ENCODE assay signal across 10 cellular contexts in genomic region chr2:96233880-96234316, GRCh38. TPM values are rescaled to one million over a fixed set of nuclear protein-coding genes. Genes with fewer than 3 reads are reported as not detected.
A peak's percentile ranks its signal among the peaks of the same experiment; 100 is the strongest.
DNase-seq lines count a peak whose midpoint lies in the region; ATAC-seq and TF ChIP-seq lines count a peak whose summit lies in the region.
"Had no signal": no experiment of that assay in that cellular context is flagged by ENCODE, and none has a peak within 500 bp of the region (broad histone marks: within the 10 kb centered on the region; RNA-seq: fewer than 3 reads in every experiment).

No MANE protein-coding gene starts in this region.

- H3K27ac ChIP-seq in OCI-LY7 (ENCODE audit: low read depth, low read length, poor library complexity, severe bottlenecking), result peak overlapping the region; percentile 74

- H2AFZ ChIP-seq in OCI-LY7 (ENCODE audit: low read length), result peak overlapping the region; percentile 59; the same call in 1 of the 2 replicates

- CTCF ChIA-PET in OCI-LY7 (lab: Charles Lee; ENCODE audit: unreplicated experiment) (interaction anchor here (1.1 to 1.8 kb wide), 5 partner anchors 11 to 96 kb away, joined by 3 to 6 read pairs (median 4); partner anchors contain the start of gene ASTL), MCF 10A (lab: Yijun Ruan, JAX) (interaction anchor here (0.5 kb wide), 1 partner anchor 601 kb away, joined by 6 read pairs; no protein-coding TSS in a partner anchor), WTC11 (lab: Charles Lee) (interaction anchor here (1.3 to 2.1 kb wide), 4 partner anchors 59 to 117 kb away, joined by 4 to 7 read pairs (median 4); partner anchors contain the start of gene ASTL)

- no peaks in the 10 kb centered on the region for H4K20me1 ChIP-seq in OCI-LY7 (ENCODE audit: insufficient read depth, low read length)

- TF ChIP-seq CTCF in GM12874 (IDR thresholded peaks at IDR 0.05; ENCODE audit: insufficient read depth, low read depth, low read length), result peak; percentile 42
- TF ChIP-seq CTCF in OCI-LY7 (conservative IDR thresholded peaks at IDR 0.05; ENCODE audit: low read length), result peak; percentile 74
- TF ChIP-seq CTCF in MCF 10A (IDR thresholded peaks at IDR 0.05; ENCODE audit: unreplicated experiment), result no peak
- TF ChIP-seq CTCF in WTC11 (IDR thresholded peaks at IDR 0.05), result no peak

- H3K27ac Mint-ChIP-seq in MCF 10A (ENCODE audit: low read depth, unreplicated experiment), result no peak overlapping the region
- H3K27ac Mint-ChIP-seq in WTC11, result no peak overlapping the region
- H3K27ac Mint-ChIP-seq: mesothelial cell of epicardium had no signal

- H3K27me3 Mint-ChIP-seq in MCF 10A (ENCODE audit: insufficient read depth, unreplicated experiment) (no peaks in the 10 kb centered on the region), WTC11 (ENCODE audit: low read depth) (no peaks in the 10 kb centered on the region)

- H3K79me2 ChIP-seq in OCI-LY7 (ENCODE audit: insufficient read depth, low read depth, low read length), result no peaks in the 10 kb centered on the region

- DNase-seq in OCI-LY7 (ENCODE audit: low spot score) (peak; percentile 84), Ammon's horn (ENCODE audit: low spot score) (no peak), MCF 10A (ENCODE audit: unreplicated experiment) (no peak), WTC11 (ENCODE audit: low spot score) (no peak), Right ventricle myocardium inferior (ENCODE audit: missing footprints) (no peak)
- DNase-seq: NCI-H524 treated with DMSO at 0.1 percent for 48 hours had no signal

- intact Hi-C loops in OCI-LY7 (cut with micrococcal nuclease; ENCODE audit: unreplicated experiment) (loop anchor here (2.0 kb wide), 1 partner anchor 25 kb away; the partner anchor contains the start of gene STARD7), MCF 10A (cut with micrococcal nuclease) (no loop called here), Right ventricle myocardium inferior (cut with DNase I) (no loop called here)

- no peaks in the 10 kb centered on the region for H3K9me3 ChIP-seq in OCI-LY7 (ENCODE audit: low read length)

- H3K36me3 ChIP-seq in OCI-LY7 (ENCODE audit: insufficient read depth, low read length), result no peaks in the 10 kb centered on the region

- H3K4me1 Mint-ChIP-seq in MCF 10A (ENCODE audit: insufficient read depth, unreplicated experiment), result no peaks in the 10 kb centered on the region
- peaks cover 5% of the 10 kb centered on the region; the same call in 1 of the 2 replicates for H3K4me1 Mint-ChIP-seq in WTC11
- H3K4me1 Mint-ChIP-seq: mesothelial cell of epicardium had no signal

- POLR2A ChIA-PET in OCI-LY7 (lab: Charles Lee) (interaction anchor here (0.8 to 2.8 kb wide), 13 partner anchors 8 to 53 kb away, joined by 3 to 25 read pairs (median 5); partner anchors contain the start of gene STARD7), MCF 10A (lab: Yijun Ruan, JAX) (interaction anchor here (0.7 to 2.6 kb wide), 3 partner anchors 15 to 187 kb away, joined by 3 to 14 read pairs (median 3); partner anchors contain the start of gene STARD7), WTC11 (lab: Charles Lee) (interaction anchor here (0.5 kb wide), 1 partner anchor 302 kb away, joined by 3 read pairs; no protein-coding TSS in a partner anchor)

- peak; percentile 82 for ATAC-seq in GM19467 (IDR thresholded peaks at IDR 0.05; ENCODE audit: unreplicated experiment)
- ATAC-seq in HG03097 (IDR thresholded peaks at IDR 0.05; ENCODE audit: low FRiP score, unreplicated experiment), result peak; percentile 72
- ATAC-seq in WTC11, result no peak
- no peak for ATAC-seq in Right ventricle myocardium inferior

- H3K4me1 ChIP-seq in OCI-LY7 (ENCODE audit: insufficient read depth, low read length, poor library complexity, severe bottlenecking), result peaks cover 28% of the 10 kb centered on the region

- BruUV-seq in OCI-LY7 (replicated peaks; lab: Mats Ljungman, UMichigan) (no TSS peak), MCF 10A (replicated peaks; lab: Mats Ljungman, UMichigan) (no TSS peak)

- H3K9me3 Mint-ChIP-seq in MCF 10A (ENCODE audit: unreplicated experiment) (no peaks in the 10 kb centered on the region), WTC11 (no peaks in the 10 kb centered on the region)
- H3K9me3 Mint-ChIP-seq: mesothelial cell of epicardium had no signal

- H3K4me3 Mint-ChIP-seq in MCF 10A (ENCODE audit: unreplicated experiment) (no peak overlapping the region), WTC11 (no peak overlapping the region)
- H3K4me3 Mint-ChIP-seq: mesothelial cell of epicardium had no signal

- H3K36me3 Mint-ChIP-seq in MCF 10A (ENCODE audit: insufficient read depth, unreplicated experiment), result peaks cover 5% of the 10 kb centered on the region
- no peaks in the 10 kb centered on the region for H3K36me3 Mint-ChIP-seq in WTC11

- H3K4me2 ChIP-seq in OCI-LY7 (ENCODE audit: low read length), result peak overlapping the region; percentile 77

- no peaks in the 10 kb centered on the region for H3K9me2 ChIP-seq in OCI-LY7 (ENCODE audit: insufficient read depth, low read length)

- H3K4me3 ChIP-seq in OCI-LY7 (ENCODE audit: low read depth, low read length, poor library complexity, severe bottlenecking), result peak overlapping the region; percentile 50

TF ChIP-seq in WTC11, 78 proteins besides CTCF, POLR2A, EP300 and RAD21 (continues in another document):
- TF ChIP-seq ZNF416 (CRISPR knock-in tag; IDR thresholded peaks at IDR 0.05), result no peak
- TF ChIP-seq ZNF121 (CRISPR knock-in tag; IDR thresholded peaks at IDR 0.05), result no peak
- no peak for TF ChIP-seq ERG (CRISPR knock-in tag; IDR thresholded peaks at IDR 0.05)
- TF ChIP-seq MXD4 (CRISPR knock-in tag; IDR thresholded peaks at IDR 0.05; ENCODE audit: borderline replicate concordance), result no peak
- TF ChIP-seq NFYB (CRISPR knock-in tag; conservative IDR thresholded peaks at IDR 0.05; ENCODE audit: low read depth), result no peak
- no peak for TF ChIP-seq CBFB (CRISPR knock-in tag; IDR thresholded peaks at IDR 0.05; ENCODE audit: low read depth)
- TF ChIP-seq ESRRA (CRISPR knock-in tag; IDR thresholded peaks at IDR 0.05; ENCODE audit: borderline replicate concordance), result no peak
- TF ChIP-seq PREB (CRISPR knock-in tag; IDR thresholded peaks at IDR 0.05; ENCODE audit: borderline replicate concordance), result no peak
- TF ChIP-seq ETV6 (CRISPR knock-in tag; IDR thresholded peaks at IDR 0.05), result no peak
- no peak for TF ChIP-seq ZNF138 (CRISPR knock-in tag; conservative IDR thresholded peaks at IDR 0.05)
- no peak for TF ChIP-seq NFATC4 (CRISPR knock-in tag; IDR thresholded peaks at IDR 0.05)

RNA-seq across cellular contexts. Expression of gene STARD7, which starts 25.3 kb away (rescaled TPM):
- 208 and 239 TPM in 2 replicates for total RNA-seq in OCI-LY7 (2014; rRNA removed; shearing (Covaris generic))
- 186 and 206 TPM in 2 replicates for total RNA-seq in OCI-LY7 (2022)
- total RNA-seq in MCF 10A (2022), result 84.1 and 105 TPM in 2 replicates
- total RNA-seq in WTC11 (2021), result 199 to 217 TPM (median 201 TPM) in 3 replicates
- total RNA-seq in Right ventricle myocardium inferior, result 194 TPM

RNA-seq across cellular contexts. Expression of gene TMEM127, which starts 31.9 kb away (rescaled TPM):
- total RNA-seq in OCI-LY7 (2014; rRNA removed; shearing (Covaris generic)), result 12.0 and 12.1 TPM in 2 replicates
- total RNA-seq in OCI-LY7 (2022) (20.4 and 21.1 TPM in 2 replicates), MCF 10A (2022) (31.5 and 40.0 TPM in 2 replicates), WTC11 (2021) (22.9 to 25.6 TPM (median 24.7 TPM) in 3 replicates), Right ventricle myocardium inferior (68.2 TPM)

RNA-seq across cellular contexts. Expression of gene CIAO1, which starts 32.1 kb away (rescaled TPM):
- total RNA-seq in OCI-LY7 (2014; rRNA removed; shearing (Covaris generic)), result 89.8 and 128 TPM in 2 replicates
- total RNA-seq in OCI-LY7 (2022) (85.2 and 89.6 TPM in 2 replicates), MCF 10A (2022) (62.3 and 63.3 TPM in 2 replicates), WTC11 (2021) (71.9 to 82.8 TPM (median 72.0 TPM) in 3 replicates), Right ventricle myocardium inferior (59.9 TPM)

Comparison
In these comparisons a context has a peak if more than half of its experiments do, and no peak if none do; other contexts are left out.
1. CTCF ChIP-seq: peak in GM12874 (single experiment) and OCI-LY7 (single experiment); none in MCF 10A (single experiment) and WTC11 (single experiment).
2. ATAC-seq: peak in GM19467 (single experiment) and HG03097 (single experiment); none in WTC11 (single experiment) and Right ventricle myocardium inferior (single experiment).